35 cellular contexts compared by ENCODE assay signal in the genomic region with DNA sequence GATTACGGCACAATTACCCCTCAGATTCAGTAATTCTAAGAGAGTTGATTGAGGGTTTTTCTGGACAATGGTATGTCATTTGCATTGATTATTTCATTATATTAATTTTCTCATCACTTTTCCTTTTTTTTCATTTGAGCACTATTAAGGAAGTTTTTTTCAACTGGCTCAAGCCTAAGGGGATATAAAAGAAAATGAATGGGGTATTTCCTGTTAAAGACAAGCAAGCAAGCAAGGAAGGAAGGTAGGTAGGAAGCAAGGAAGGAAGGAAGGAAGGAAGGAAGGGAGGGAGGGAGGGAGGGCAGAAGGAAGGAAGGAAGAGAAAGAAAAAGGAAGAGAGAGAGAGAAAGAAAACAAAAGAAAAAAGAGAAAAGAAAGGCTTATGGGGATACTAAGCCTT.
A peak's percentile ranks its signal among the peaks of the same experiment; 100 is the strongest.
DNase-seq lines count a peak whose midpoint lies in the region; ATAC-seq, FAIRE-seq and TF ChIP-seq lines count a peak whose summit lies in the region.
"Had no signal": no experiment of that assay in that cellular context is flagged by ENCODE, and none has a peak within 500 bp of the region (broad histone marks: within the 10 kb centered on the region; RNA-seq: fewer than 3 reads in every experiment).

No MANE protein-coding gene starts in this region.

- no peaks in the 10 kb centered on the region for H3K4me1 Mint-ChIP-seq in activated naive CD4-positive, alpha-beta T cell treated with anti-CD3 and anti-CD28 coated beads, Interleukin-2, amount 10 ng/mL, durations not matched to agents 7 days and 5 days
- H3K4me1 Mint-ChIP-seq in WTC11, result peaks cover 30% of the 10 kb centered on the region
- H3K4me1 Mint-ChIP-seq: B cell; CD14-positive monocyte; CD4-positive, alpha-beta memory T cell; CD4-positive, CD25-positive, alpha-beta regulatory T cell; CD8-positive, alpha-beta memory T cell had no signal

- H3K9ac ChIP-seq in HepG2 (ENCODE audit: insufficient read depth, low read depth, low read length), result no peak overlapping the region
- H3K9ac ChIP-seq in SK-N-MC (ENCODE audit: insufficient read length), result peak overlapping the region; percentile 74
- H3K9ac ChIP-seq: BLaER1; BLaER1 treated with 17β-estradiol and CSF1 and Interleukin-3, amounts not matched to agents 10 nM and 100 nM had no signal

- no peaks in the 10 kb centered on the region for H3K9me3 Mint-ChIP-seq in activated naive CD4-positive, alpha-beta T cell treated with anti-CD3 and anti-CD28 coated beads, Interleukin-2, amount 10 ng/mL, durations not matched to agents 7 days and 5 days
- peaks cover 6% of the 10 kb centered on the region; the same call in 1 of the 2 replicates for H3K9me3 Mint-ChIP-seq in WTC11
- H3K9me3 Mint-ChIP-seq: CD4-positive, alpha-beta T cell; CD8-positive, alpha-beta T cell had no signal

- no peaks in the 10 kb centered on the region for H4K20me1 ChIP-seq in HepG2 (ENCODE audit: insufficient read depth, low read length)
- H4K20me1 ChIP-seq: BLaER1; BLaER1 treated with 17β-estradiol and CSF1 and Interleukin-3, amounts not matched to agents 10 nM and 100 nM had no signal

- H3K4me1 ChIP-seq in HepG2 (ENCODE audit: insufficient read depth, low read length) (no peaks in the 10 kb centered on the region), right lobe of liver (no peaks in the 10 kb centered on the region), A673 (ENCODE audit: insufficient read depth, low read length, poor library complexity, severe bottlenecking) (peaks cover 53% of the 10 kb centered on the region)
- H3K4me1 ChIP-seq: A549, BE2C, BLaER1, Caco-2 had no signal

- POLR2A ChIA-PET in HepG2 (lab: Yijun Ruan, JAX), result no interaction called here
- POLR2A ChIA-PET in A673 (lab: Charles Lee; ENCODE audit: low non-redundant PET), result interaction anchor here (0.6 to 1.0 kb wide), 3 partner anchors 100 to 405 kb away, joined by 4 to 6 read pairs (median 4); no protein-coding TSS in a partner anchor
- POLR2A ChIA-PET in WTC11 (lab: Charles Lee), result no interaction called here

- no peak for FAIRE-seq in HepG2 (lab: Jason Lieb, UNC)
- FAIRE-seq: A204.1, A549, D721Med had no signal

- H3K27me3 Mint-ChIP-seq in activated naive CD4-positive, alpha-beta T cell treated with anti-CD3 and anti-CD28 coated beads, Interleukin-2, amount 10 ng/mL, durations not matched to agents 7 days and 5 days, result no peaks in the 10 kb centered on the region
- H3K27me3 Mint-ChIP-seq in WTC11 (ENCODE audit: low read depth), result no peaks in the 10 kb centered on the region; the same call in 1 of the 2 replicates
- H3K27me3 Mint-ChIP-seq: B cell had no signal

- ATAC-seq in HepG2 (no peak), right lobe of liver (no peak), WTC11 (no peak)
- ATAC-seq: A549; CD8-positive, alpha-beta T cell had no signal

- TF ChIP-seq EP300 in HepG2 (IDR thresholded peaks at IDR 0.05; ENCODE audit: low read depth in 2 of 2, low read length in 2 of 2), result no peak
- no peak for TF ChIP-seq EP300 in HepG2 (CRISPR knock-in tag; IDR thresholded peaks at IDR 0.05; ENCODE audit: borderline replicate concordance)

- H3K27ac ChIP-seq in HepG2 (ENCODE audit: extremely low read length, insufficient read depth, low read length) (no peak overlapping the region), right lobe of liver (no peak overlapping the region), A673 (ENCODE audit: low read depth, low read length, poor library complexity, severe bottlenecking) (peak overlapping the region; percentile 100), SK-N-MC (peak overlapping the region; percentile 100)
- H3K27ac ChIP-seq: 22Rv1; A549; BLaER1; BLaER1 treated with 17β-estradiol and CSF1 and Interleukin-3, amounts not matched to agents 10 nM and 100 nM; C4-2B had no signal

- no peak for DNase-seq in HepG2 (ENCODE audit: low spot score)
- DNase-seq in right lobe of liver, result no peak
- DNase-seq in A673 (ENCODE audit: low spot score), result peak; percentile 93
- DNase-seq in SK-N-MC (ENCODE audit: low read depth, low spot score), result peak; percentile 99
- DNase-seq in activated naive CD4-positive, alpha-beta T cell treated with anti-CD3 and anti-CD28 coated beads, Interleukin-2, amount 10 ng/mL, durations not matched to agents 7 days and 5 days, result no peak
- no peak for DNase-seq in WTC11 (ENCODE audit: low spot score)
- DNase-seq: 8988T; ACHN; AML-193; BE2C; C1 segment of cervical spinal cord; Caco-2; Calu3; CD4-positive, alpha-beta memory T cell; CD4-positive, alpha-beta T cell; CD4-positive, CD25-positive, alpha-beta regulatory T cell; CD8-positive, alpha-beta memory T cell; CD8-positive, alpha-beta T cell; COR-L47; DMS 273 treated with DMSO at 0.1 percent for 48 hours; DMS153; DMS53; DMS79; DMS79 treated with DMSO at 0.1 percent for 48 hours; DND-41; EL had no signal

- H2AFZ ChIP-seq in HepG2 (ENCODE audit: low read length), result no peak overlapping the region

- intact Hi-C loops in HepG2 (cut with micrococcal nuclease; ENCODE audit: unreplicated experiment) (no loop called here), right lobe of liver (cut with DNase I) (no loop called here), A673 (cut with micrococcal nuclease; ENCODE audit: unreplicated experiment) (loop anchor here (1.0 to 10.0 kb wide), 13 partner anchors 65 to 1916 kb away; no protein-coding TSS in a partner anchor)

- 3% methylated on average over 1 of the region's 1 CpG for WGBS in HepG2 (ENCODE audit: low lambda C conversion rate)
- 67% methylated on average over 1 of the region's 1 CpG for whole genome bisulfite sequencing in right lobe of liver (ENCODE audit: insufficient coverage, low coverage, low lambda C conversion rate, missing lambda C conversion rate)

- H3K4me2 ChIP-seq in HepG2 (ENCODE audit: low read depth, low read length), result no peak overlapping the region
- H3K4me2 ChIP-seq: A549; BLaER1; BLaER1 treated with 17β-estradiol and CSF1 and Interleukin-3, amounts not matched to agents 10 nM and 100 nM had no signal

- no peak overlapping the region for H3K27ac Mint-ChIP-seq in activated naive CD4-positive, alpha-beta T cell treated with anti-CD3 and anti-CD28 coated beads, Interleukin-2, amount 10 ng/mL, durations not matched to agents 7 days and 5 days
- H3K27ac Mint-ChIP-seq in WTC11, result no peak overlapping the region
- H3K27ac Mint-ChIP-seq: B cell; CD14-positive monocyte; CD4-positive, alpha-beta T cell; CD4-positive, CD25-positive, alpha-beta regulatory T cell; CD8-positive, alpha-beta memory T cell; CD8-positive, alpha-beta T cell had no signal

- no peaks in the 10 kb centered on the region for H3K36me3 Mint-ChIP-seq in activated naive CD4-positive, alpha-beta T cell treated with anti-CD3 and anti-CD28 coated beads, Interleukin-2, amount 10 ng/mL, durations not matched to agents 7 days and 5 days
- no peaks in the 10 kb centered on the region for H3K36me3 Mint-ChIP-seq in WTC11
- H3K36me3 Mint-ChIP-seq: CD14-positive monocyte; CD4-positive, alpha-beta memory T cell; CD4-positive, CD25-positive, alpha-beta regulatory T cell; CD8-positive, alpha-beta memory T cell; CD8-positive, alpha-beta T cell had no signal

- CTCF ChIA-PET in HepG2 (lab: Yijun Ruan, JAX; ENCODE audit: low intra/inter-chr PET ratio, low total read pairs), result no interaction called here
- CTCF ChIA-PET in A673 (lab: Charles Lee), result interaction anchor here (0.6 to 0.7 kb wide), 2 partner anchors 129 to 1877 kb away, joined by 3 read pairs; no protein-coding TSS in a partner anchor
- CTCF ChIA-PET in activated naive CD4-positive, alpha-beta T cell treated with anti-CD3 and anti-CD28 coated beads, Interleukin-2, amount 10 ng/mL, durations not matched to agents 7 days and 5 days (lab: Charles Lee), result no interaction called here
- CTCF ChIA-PET in WTC11 (lab: Charles Lee), result no interaction called here

- no peaks in the 10 kb centered on the region for H3K36me3 ChIP-seq in HepG2 (replicated peaks in 1 of 2; ENCODE audit: control insufficient read depth in 1 of 2, insufficient read depth in 2 of 2, low read length in 2 of 2)
- H3K36me3 ChIP-seq in right lobe of liver, result no peaks in the 10 kb centered on the region
- no peaks in the 10 kb centered on the region for H3K36me3 ChIP-seq in A673 (ENCODE audit: insufficient read depth, low read length, poor library complexity, severe bottlenecking)
- no peaks in the 10 kb centered on the region for H3K36me3 ChIP-seq in SK-N-MC (ENCODE audit: insufficient read depth, low read length)
- H3K36me3 ChIP-seq: BE2C; BLaER1; BLaER1 treated with 17β-estradiol and CSF1 and Interleukin-3, amounts not matched to agents 10 nM and 100 nM had no signal

- H3K27me3 ChIP-seq in HepG2 (ENCODE audit: control insufficient read depth in 1 of 2, insufficient read depth in 2 of 2, low read length in 2 of 2) (no peaks in the 10 kb centered on the region), right lobe of liver (no peaks in the 10 kb centered on the region), A673 (replicated peaks; ENCODE audit: insufficient read depth, low read depth, low read length, poor library complexity) (no peaks in the 10 kb centered on the region)
- H3K27me3 ChIP-seq: BE2C; BLaER1; BLaER1 treated with 17β-estradiol and CSF1 and Interleukin-3, amounts not matched to agents 10 nM and 100 nM had no signal

- no peak for TF ChIP-seq CTCF in HepG2 (CRISPR knock-in tag; IDR thresholded peaks at IDR 0.05)
- no peak for TF ChIP-seq CTCF in right lobe of liver (IDR thresholded peaks at IDR 0.05)
- TF ChIP-seq CTCF in A673 (conservative IDR thresholded peaks at IDR 0.05; ENCODE audit: low read depth, low read length), result no peak
- no peak for TF ChIP-seq CTCF in WTC11 (IDR thresholded peaks at IDR 0.05)

- no peaks in the 10 kb centered on the region for H3K9me3 ChIP-seq in HepG2 (ENCODE audit: low read length)
- H3K9me3 ChIP-seq in right lobe of liver, result no peaks in the 10 kb centered on the region
- no peaks in the 10 kb centered on the region for H3K9me3 ChIP-seq in A673 (ENCODE audit: low read depth, low read length, poor library complexity, severe bottlenecking)
- H3K9me3 ChIP-seq in SK-N-MC (ENCODE audit: low read depth, low read length), result no peaks in the 10 kb centered on the region
- H3K9me3 ChIP-seq: A549, BE2C, BLaER1, Caco-2 had no signal

- BruUV-seq in HepG2 (replicated peaks; lab: Mats Ljungman, UMichigan), result no TSS peak
- no TSS peak for BruUV-seq in A673 (replicated peaks; lab: Mats Ljungman, UMichigan)

- no peak overlapping the region for H3K4me3 Mint-ChIP-seq in activated naive CD4-positive, alpha-beta T cell treated with anti-CD3 and anti-CD28 coated beads, Interleukin-2, amount 10 ng/mL, durations not matched to agents 7 days and 5 days
- H3K4me3 Mint-ChIP-seq in WTC11, result no peak overlapping the region
- H3K4me3 Mint-ChIP-seq: B cell; CD14-positive monocyte; CD4-positive, alpha-beta memory T cell; CD4-positive, alpha-beta T cell; CD4-positive, CD25-positive, alpha-beta regulatory T cell; CD8-positive, alpha-beta memory T cell; CD8-positive, alpha-beta T cell had no signal

- no peak for TF ChIP-seq POLR2A in HepG2 (IDR thresholded peaks at IDR 0.05; ENCODE audit: insufficient read depth in 1 of 2, low read depth in 2 of 2, low read length in 2 of 2)
- no peak for TF ChIP-seq POLR2A in right lobe of liver (IDR thresholded peaks at IDR 0.05)

- in situ Hi-C loops in HepG2 (cut with HindIII; ENCODE audit: extremely low pct_ligation_motif_present, low pct_unique_long_range_greater_than_20kb), result no loop called here

- no peaks in the 10 kb centered on the region for H3K79me2 ChIP-seq in HepG2 (ENCODE audit: insufficient read depth, low read length)

- TF ChIP-seq RAD21 in HepG2 (CRISPR knock-in tag; IDR thresholded peaks at IDR 0.05), result no peak

- H3K4me3 ChIP-seq in HepG2 (replicated peaks in 1 of 3; ENCODE audit: insufficient read depth in 1 of 3, low read depth in 2 of 3, low read length in 3 of 3), result no peak overlapping the region
- no peak overlapping the region for H3K4me3 ChIP-seq in right lobe of liver
- no peak overlapping the region for H3K4me3 ChIP-seq in A673 (ENCODE audit: low read depth, low read length, poor library complexity, severe bottlenecking)
- H3K4me3 ChIP-seq in SK-N-MC, result peak overlapping the region; percentile 59
- H3K4me3 ChIP-seq: A549; BLaER1; BLaER1 treated with 17β-estradiol and CSF1 and Interleukin-3, amounts not matched to agents 10 nM and 100 nM had no signal

Comparison
In these comparisons a context has a peak if more than half of its experiments do, and no peak if none do; other contexts are left out.
1. DNase-seq: peak in A673 (single experiment) and SK-N-MC (single experiment); none in HepG2 (single experiment), right lobe of liver (0 of 3), activated naive CD4-positive, alpha-beta T cell treated with anti-CD3 and anti-CD28 coated beads, Interleukin-2, amount 10 ng/mL, durations not matched to agents 7 days and 5 days (single experiment) and WTC11 (single experiment).
2. H3K27ac ChIP-seq: peak in A673 (single experiment) and SK-N-MC (single experiment); none in HepG2 (single experiment) and right lobe of liver (0 of 3).